1 cellular context compared by ENCODE assay signal in the genomic region with DNA sequence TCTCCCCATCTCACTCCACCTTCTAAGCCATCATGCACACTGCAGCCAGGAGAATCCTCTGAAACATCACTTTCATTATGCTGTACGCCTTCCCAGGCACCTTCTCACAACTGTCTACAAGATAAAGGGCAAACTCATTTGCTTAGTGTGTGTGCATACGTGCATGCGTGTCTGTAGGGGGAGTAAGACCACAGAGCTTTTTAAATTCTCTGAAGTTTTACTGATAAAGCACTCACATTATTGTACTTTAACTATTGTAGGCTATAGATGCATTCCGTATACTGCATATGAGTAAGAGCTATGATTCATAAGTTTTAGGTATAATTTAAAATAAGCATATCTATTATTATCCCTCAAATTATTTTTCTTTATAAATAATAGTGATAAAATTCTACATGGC.
TF ChIP-seq lines count a peak whose summit lies in the region.

No MANE protein-coding gene starts in this region.

TF ChIP-seq in GM23338, 12 proteins besides CTCF, POLR2A, EP300 and RAD21 (continued from another document):
- TF ChIP-seq, protein P1, sequence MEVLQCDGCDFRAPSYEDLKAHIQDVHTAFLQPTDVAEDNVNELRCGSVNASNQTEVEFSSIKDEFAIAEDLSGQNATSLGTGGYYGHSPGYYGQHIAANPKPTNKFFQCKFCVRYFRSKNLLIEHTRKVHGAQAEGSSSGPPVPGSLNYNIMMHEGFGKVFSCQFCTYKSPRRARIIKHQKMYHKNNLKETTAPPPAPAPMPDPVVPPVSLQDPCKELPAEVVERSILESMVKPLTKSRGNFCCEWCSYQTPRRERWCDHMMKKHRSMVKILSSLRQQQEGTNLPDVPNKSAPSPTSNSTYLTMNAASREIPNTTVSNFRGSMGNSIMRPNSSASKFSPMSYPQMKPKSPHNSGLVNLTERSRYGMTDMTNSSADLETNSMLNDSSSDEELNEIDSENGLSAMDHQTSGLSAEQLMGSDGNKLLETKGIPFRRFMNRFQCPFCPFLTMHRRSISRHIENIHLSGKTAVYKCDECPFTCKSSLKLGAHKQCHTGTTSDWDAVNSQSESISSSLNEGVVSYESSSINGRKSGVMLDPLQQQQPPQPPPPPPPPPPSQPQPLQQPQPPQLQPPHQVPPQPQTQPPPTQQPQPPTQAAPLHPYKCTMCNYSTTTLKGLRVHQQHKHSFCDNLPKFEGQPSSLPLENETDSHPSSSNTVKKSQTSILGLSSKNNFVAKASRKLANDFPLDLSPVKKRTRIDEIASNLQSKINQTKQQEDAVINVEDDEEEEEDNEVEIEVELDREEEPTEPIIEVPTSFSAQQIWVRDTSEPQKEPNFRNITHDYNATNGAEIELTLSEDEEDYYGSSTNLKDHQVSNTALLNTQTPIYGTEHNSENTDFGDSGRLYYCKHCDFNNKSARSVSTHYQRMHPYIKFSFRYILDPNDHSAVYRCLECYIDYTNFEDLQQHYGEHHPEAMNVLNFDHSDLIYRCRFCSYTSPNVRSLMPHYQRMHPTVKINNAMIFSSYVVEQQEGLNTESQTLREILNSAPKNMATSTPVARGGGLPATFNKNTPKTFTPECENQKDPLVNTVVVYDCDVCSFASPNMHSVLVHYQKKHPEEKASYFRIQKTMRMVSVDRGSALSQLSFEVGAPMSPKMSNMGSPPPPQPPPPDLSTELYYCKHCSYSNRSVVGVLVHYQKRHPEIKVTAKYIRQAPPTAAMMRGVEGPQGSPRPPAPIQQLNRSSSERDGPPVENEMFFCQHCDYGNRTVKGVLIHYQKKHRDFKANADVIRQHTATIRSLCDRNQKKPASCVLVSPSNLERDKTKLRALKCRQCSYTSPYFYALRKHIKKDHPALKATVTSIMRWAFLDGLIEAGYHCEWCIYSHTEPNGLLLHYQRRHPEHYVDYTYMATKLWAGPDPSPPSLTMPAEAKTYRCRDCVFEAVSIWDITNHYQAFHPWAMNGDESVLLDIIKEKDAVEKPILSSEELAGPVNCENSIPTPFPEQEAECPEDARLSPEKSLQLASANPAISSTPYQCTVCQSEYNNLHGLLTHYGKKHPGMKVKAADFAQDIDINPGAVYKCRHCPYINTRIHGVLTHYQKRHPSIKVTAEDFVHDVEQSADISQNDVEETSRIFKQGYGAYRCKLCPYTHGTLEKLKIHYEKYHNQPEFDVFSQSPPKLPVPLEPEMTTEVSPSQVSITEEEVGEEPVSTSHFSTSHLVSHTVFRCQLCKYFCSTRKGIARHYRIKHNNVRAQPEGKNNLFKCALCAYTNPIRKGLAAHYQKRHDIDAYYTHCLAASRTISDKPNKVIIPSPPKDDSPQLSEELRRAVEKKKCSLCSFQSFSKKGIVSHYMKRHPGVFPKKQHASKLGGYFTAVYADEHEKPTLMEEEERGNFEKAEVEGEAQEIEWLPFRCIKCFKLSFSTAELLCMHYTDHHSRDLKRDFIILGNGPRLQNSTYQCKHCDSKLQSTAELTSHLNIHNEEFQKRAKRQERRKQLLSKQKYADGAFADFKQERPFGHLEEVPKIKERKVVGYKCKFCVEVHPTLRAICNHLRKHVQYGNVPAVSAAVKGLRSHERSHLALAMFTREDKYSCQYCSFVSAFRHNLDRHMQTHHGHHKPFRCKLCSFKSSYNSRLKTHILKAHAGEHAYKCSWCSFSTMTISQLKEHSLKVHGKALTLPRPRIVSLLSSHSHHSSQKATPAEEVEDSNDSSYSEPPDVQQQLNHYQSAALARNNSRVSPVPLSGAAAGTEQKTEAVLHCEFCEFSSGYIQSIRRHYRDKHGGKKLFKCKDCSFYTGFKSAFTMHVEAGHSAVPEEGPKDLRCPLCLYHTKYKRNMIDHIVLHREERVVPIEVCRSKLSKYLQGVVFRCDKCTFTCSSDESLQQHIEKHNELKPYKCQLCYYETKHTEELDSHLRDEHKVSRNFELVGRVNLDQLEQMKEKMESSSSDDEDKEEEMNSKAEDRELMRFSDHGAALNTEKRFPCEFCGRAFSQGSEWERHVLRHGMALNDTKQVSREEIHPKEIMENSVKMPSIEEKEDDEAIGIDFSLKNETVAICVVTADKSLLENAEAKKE (CRISPR knock-in tag; IDR thresholded peaks at IDR 0.05) = no peak
- no peak for TF ChIP-seq POLR2AphosphoS5 (IDR thresholded peaks at IDR 0.05; ENCODE audit: low read depth)
- TF ChIP-seq ZNF114 (CRISPR knock-in tag; IDR thresholded peaks at IDR 0.05) = no peak
- TF ChIP-seq EZH2 (IDR thresholded peaks at IDR 0.05; ENCODE audit: low read depth, unreplicated experiment) = no peak
- no peak for TF ChIP-seq CREB1 (CRISPR knock-in tag; IDR thresholded peaks at IDR 0.05; ENCODE audit: low read depth)
- no peak for TF ChIP-seq ZNF331 (CRISPR knock-in tag; IDR thresholded peaks at IDR 0.05; ENCODE audit: low read depth)
- no peak for TF ChIP-seq NANOG (IDR thresholded peaks at IDR 0.05; ENCODE audit: borderline replicate concordance)
- TF ChIP-seq STAT1 (IDR thresholded peaks at IDR 0.05; ENCODE audit: unreplicated experiment) = no peak
- TF ChIP-seq, protein P2, sequence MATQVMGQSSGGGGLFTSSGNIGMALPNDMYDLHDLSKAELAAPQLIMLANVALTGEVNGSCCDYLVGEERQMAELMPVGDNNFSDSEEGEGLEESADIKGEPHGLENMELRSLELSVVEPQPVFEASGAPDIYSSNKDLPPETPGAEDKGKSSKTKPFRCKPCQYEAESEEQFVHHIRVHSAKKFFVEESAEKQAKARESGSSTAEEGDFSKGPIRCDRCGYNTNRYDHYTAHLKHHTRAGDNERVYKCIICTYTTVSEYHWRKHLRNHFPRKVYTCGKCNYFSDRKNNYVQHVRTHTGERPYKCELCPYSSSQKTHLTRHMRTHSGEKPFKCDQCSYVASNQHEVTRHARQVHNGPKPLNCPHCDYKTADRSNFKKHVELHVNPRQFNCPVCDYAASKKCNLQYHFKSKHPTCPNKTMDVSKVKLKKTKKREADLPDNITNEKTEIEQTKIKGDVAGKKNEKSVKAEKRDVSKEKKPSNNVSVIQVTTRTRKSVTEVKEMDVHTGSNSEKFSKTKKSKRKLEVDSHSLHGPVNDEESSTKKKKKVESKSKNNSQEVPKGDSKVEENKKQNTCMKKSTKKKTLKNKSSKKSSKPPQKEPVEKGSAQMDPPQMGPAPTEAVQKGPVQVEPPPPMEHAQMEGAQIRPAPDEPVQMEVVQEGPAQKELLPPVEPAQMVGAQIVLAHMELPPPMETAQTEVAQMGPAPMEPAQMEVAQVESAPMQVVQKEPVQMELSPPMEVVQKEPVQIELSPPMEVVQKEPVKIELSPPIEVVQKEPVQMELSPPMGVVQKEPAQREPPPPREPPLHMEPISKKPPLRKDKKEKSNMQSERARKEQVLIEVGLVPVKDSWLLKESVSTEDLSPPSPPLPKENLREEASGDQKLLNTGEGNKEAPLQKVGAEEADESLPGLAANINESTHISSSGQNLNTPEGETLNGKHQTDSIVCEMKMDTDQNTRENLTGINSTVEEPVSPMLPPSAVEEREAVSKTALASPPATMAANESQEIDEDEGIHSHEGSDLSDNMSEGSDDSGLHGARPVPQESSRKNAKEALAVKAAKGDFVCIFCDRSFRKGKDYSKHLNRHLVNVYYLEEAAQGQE (IDR thresholded peaks at IDR 0.05; ENCODE audit: unreplicated experiment) = no peak
- no peak for TF ChIP-seq EZH2phosphoT487 (IDR thresholded peaks at IDR 0.05; ENCODE audit: unreplicated experiment)
- TF ChIP-seq JUNB (IDR thresholded peaks at IDR 0.05; ENCODE audit: unreplicated experiment) = no peak
